7 cellular contexts compared by ENCODE assay signal in the genomic region with DNA sequence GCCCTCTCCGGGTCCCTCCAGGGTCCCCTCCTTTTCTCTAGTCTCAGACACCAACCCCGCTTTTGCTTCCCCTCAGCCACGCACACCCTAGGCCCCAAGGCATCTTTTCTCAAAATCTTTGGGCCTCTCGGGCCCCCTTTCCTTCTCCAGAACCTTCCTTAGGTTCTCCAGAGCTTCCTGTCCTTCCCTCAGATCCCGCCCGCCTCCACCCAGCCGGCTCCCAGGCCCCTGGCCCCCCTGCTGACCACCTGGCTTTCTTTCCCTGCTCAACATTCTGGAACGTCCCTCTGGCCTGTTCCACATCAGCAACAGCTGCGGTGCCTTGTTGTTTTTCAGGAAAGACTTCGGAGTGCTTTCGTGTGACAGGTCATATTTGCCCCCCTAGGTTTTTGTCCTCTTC.
DNase-seq lines count a peak whose midpoint lies in the region; ATAC-seq lines count a peak whose summit lies in the region.

No MANE protein-coding gene starts in this region.

- H3K4me3 ChIP-seq in HUES48 (ENCODE audit: low read depth, low read length), result peak overlapping the region; percentile 76

- peaks cover 13% of the 10 kb centered on the region for H3K36me3 ChIP-seq in HUES48 (ENCODE audit: control insufficient read depth, insufficient read depth, low read length)

- ATAC-seq in stimulated activated naive CD8-positive, alpha-beta T cell treated with anti-CD3 and anti-CD28 coated beads, Interleukin-15, amount 100 ng/mL, for 72 hours, result no peak
- ATAC-seq in HG03354 (IDR thresholded peaks at IDR 0.05; ENCODE audit: poor library complexity, severe bottlenecking, unreplicated experiment) (no peak), HG03439 (IDR thresholded peaks at IDR 0.05; ENCODE audit: unreplicated experiment) (no peak), GM18858 (IDR thresholded peaks at IDR 0.05; ENCODE audit: unreplicated experiment) (no peak)

- H3K9ac ChIP-seq in HUES48 (ENCODE audit: low read depth, low read length), result no peak overlapping the region

- H3K36me3 Mint-ChIP-seq in activated naive CD8-positive, alpha-beta T cell, result no peaks in the 10 kb centered on the region

- no peaks in the 10 kb centered on the region for H3K27me3 Mint-ChIP-seq in activated naive CD8-positive, alpha-beta T cell
- H3K27me3 Mint-ChIP-seq in stimulated activated naive CD8-positive, alpha-beta T cell treated with anti-CD3 and anti-CD28 coated beads, Interleukin-15, amount 100 ng/mL, for 72 hours, result no peaks in the 10 kb centered on the region

- no peaks in the 10 kb centered on the region for H3K27me3 ChIP-seq in HUES48 (ENCODE audit: control insufficient read depth, insufficient read depth, low read length)

- H3K27ac Mint-ChIP-seq in activated naive CD8-positive, alpha-beta T cell, result peak overlapping the region; percentile 98
- peak overlapping the region; percentile 97 to 98 for H3K27ac Mint-ChIP-seq in stimulated activated naive CD8-positive, alpha-beta T cell treated with anti-CD3 and anti-CD28 coated beads, Interleukin-15, amount 100 ng/mL, for 72 hours

- H3K9me3 Mint-ChIP-seq in activated naive CD8-positive, alpha-beta T cell (ENCODE audit: low read depth), result no peaks in the 10 kb centered on the region
- no peaks in the 10 kb centered on the region for H3K9me3 Mint-ChIP-seq in stimulated activated naive CD8-positive, alpha-beta T cell treated with anti-CD3 and anti-CD28 coated beads, Interleukin-15, amount 100 ng/mL, for 72 hours

- H3K4me3 Mint-ChIP-seq in activated naive CD8-positive, alpha-beta T cell, result peak overlapping the region; percentile 95
- H3K4me3 Mint-ChIP-seq in stimulated activated naive CD8-positive, alpha-beta T cell treated with anti-CD3 and anti-CD28 coated beads, Interleukin-15, amount 100 ng/mL, for 72 hours, result peak overlapping the region; percentile 91 to 95

- H3K4me1 Mint-ChIP-seq in activated naive CD8-positive, alpha-beta T cell (ENCODE audit: low read depth), result peaks cover 67% of the 10 kb centered on the region
- H3K4me1 Mint-ChIP-seq in stimulated activated naive CD8-positive, alpha-beta T cell treated with anti-CD3 and anti-CD28 coated beads, Interleukin-15, amount 100 ng/mL, for 72 hours, result peaks cover 67% of the 10 kb centered on the region

- DNase-seq in iPS-NIHi11 (ENCODE audit: low spot score), result peak; percentile 38
- no peak for DNase-seq in stimulated activated naive CD8-positive, alpha-beta T cell treated with anti-CD3 and anti-CD28 coated beads, Interleukin-15, amount 100 ng/mL, for 72 hours

- H3K27ac ChIP-seq in HUES48 (ENCODE audit: low read depth, low read length), result no peak overlapping the region

- H3K9me3 ChIP-seq in HUES48 (ENCODE audit: control insufficient read depth, insufficient read depth, low read length), result no peaks in the 10 kb centered on the region

- peaks cover 12% of the 10 kb centered on the region for H3K4me1 ChIP-seq in HUES48 (ENCODE audit: control insufficient read depth, insufficient read depth, low read length)
